In the genomic region with DNA sequence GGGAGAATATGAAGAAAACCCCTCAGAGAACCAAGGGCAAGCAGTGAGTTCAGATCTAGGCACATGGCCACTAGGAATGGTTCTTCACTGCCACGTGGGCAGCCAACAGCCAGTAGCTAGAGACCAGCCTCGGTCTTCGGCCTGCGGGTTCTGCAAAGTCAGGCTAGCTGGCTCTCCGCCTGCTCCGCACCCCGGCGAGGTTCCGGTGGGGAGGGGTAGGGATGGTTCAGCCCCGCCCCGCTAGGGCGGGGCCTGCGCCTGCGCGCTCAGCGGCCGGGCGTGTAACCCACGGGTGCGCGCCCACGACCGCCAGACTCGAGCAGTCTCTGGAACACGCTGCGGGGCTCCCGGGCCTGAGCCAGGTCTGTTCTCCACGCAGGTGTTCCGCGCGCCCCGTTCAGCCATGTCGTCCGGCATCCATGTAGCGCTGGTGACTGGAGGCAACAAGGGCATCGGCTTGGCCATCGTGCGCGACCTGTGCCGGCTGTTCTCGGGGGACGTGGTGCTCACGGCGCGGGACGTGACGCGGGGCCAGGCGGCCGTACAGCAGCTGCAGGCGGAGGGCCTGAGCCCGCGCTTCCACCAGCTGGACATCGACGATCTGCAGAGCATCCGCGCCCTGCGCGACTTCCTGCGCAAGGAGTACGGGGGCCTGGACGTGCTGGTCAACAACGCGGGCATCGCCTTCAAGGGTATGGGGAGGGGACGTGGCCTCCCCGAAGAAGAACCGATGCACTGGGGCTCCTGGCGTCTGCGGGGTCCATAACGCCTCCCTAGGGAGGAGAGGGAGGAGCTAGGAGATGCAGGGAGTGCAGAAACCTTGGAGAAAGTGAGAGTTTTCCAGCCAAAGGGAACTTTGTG, we compare ENCODE assay signal across 1 cellular context.
A peak's percentile ranks its signal among the peaks of the same experiment; 100 is the strongest.
TF ChIP-seq lines count a peak whose summit lies in the region.

A gene (plus strand): TSS at position 312 of the 861 bp plus-strand sequence. CDS start 92 bp downstream, at position 404.

TF ChIP-seq in GM12878, 131 proteins besides CTCF, POLR2A, EP300 and RAD21 (continued from another document and continues in another):
- TF ChIP-seq, protein P1, sequence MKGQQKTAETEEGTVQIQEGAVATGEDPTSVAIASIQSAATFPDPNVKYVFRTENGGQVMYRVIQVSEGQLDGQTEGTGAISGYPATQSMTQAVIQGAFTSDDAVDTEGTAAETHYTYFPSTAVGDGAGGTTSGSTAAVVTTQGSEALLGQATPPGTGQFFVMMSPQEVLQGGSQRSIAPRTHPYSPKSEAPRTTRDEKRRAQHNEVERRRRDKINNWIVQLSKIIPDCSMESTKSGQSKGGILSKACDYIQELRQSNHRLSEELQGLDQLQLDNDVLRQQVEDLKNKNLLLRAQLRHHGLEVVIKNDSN (IDR thresholded peaks at IDR 0.05; ENCODE audit: borderline replicate concordance, extremely low read length, insufficient read depth, low read depth, low read length): peak; percentile 93
- TF ChIP-seq, protein P2, sequence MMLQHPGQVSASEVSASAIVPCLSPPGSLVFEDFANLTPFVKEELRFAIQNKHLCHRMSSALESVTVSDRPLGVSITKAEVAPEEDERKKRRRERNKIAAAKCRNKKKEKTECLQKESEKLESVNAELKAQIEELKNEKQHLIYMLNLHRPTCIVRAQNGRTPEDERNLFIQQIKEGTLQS (IDR thresholded peaks at IDR 0.05; ENCODE audit: borderline replicate concordance, extremely low read depth, low read depth, low read length): peak; percentile 44; the same call in 1 of the 2 replicates
- TF ChIP-seq, protein P3, sequence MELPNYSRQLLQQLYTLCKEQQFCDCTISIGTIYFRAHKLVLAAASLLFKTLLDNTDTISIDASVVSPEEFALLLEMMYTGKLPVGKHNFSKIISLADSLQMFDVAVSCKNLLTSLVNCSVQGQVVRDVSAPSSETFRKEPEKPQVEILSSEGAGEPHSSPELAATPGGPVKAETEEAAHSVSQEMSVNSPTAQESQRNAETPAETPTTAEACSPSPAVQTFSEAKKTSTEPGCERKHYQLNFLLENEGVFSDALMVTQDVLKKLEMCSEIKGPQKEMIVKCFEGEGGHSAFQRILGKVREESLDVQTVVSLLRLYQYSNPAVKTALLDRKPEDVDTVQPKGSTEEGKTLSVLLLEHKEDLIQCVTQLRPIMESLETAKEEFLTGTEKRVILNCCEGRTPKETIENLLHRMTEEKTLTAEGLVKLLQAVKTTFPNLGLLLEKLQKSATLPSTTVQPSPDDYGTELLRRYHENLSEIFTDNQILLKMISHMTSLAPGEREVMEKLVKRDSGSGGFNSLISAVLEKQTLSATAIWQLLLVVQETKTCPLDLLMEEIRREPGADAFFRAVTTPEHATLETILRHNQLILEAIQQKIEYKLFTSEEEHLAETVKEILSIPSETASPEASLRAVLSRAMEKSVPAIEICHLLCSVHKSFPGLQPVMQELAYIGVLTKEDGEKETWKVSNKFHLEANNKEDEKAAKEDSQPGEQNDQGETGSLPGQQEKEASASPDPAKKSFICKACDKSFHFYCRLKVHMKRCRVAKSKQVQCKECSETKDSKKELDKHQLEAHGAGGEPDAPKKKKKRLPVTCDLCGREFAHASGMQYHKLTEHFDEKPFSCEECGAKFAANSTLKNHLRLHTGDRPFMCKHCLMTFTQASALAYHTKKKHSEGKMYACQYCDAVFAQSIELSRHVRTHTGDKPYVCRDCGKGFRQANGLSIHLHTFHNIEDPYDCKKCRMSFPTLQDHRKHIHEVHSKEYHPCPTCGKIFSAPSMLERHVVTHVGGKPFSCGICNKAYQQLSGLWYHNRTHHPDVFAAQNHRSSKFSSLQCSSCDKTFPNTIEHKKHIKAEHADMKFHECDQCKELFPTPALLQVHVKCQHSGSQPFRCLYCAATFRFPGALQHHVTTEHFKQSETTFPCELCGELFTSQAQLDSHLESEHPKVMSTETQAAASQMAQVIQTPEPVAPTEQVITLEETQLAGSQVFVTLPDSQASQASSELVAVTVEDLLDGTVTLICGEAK (IDR thresholded peaks at IDR 0.05; ENCODE audit: borderline replicate concordance): no peak
- TF ChIP-seq PML (IDR thresholded peaks at IDR 0.05; ENCODE audit: low read length) (no peak; the same call in 1 of the 2 replicates), CBX3 (IDR thresholded peaks at IDR 0.05; ENCODE audit: borderline replicate concordance, low read depth) (no peak), ASH2L (IDR thresholded peaks at IDR 0.05; ENCODE audit: borderline replicate concordance, low read depth) (no peak), SIX5 (IDR thresholded peaks at IDR 0.05; ENCODE audit: low read depth, low read length, severe bottlenecking) (no peak), BACH1 (IDR thresholded peaks at IDR 0.05; ENCODE audit: borderline replicate concordance) (peak; percentile 71; the same call in 1 of the 2 replicates), MTA2 (IDR thresholded peaks at IDR 0.05; ENCODE audit: low read depth) (no peak), FOXM1 (IDR thresholded peaks at IDR 0.05; ENCODE audit: low read depth, low read length) (no peak), JUNB (IDR thresholded peaks at IDR 0.05) (no peak), ZSCAN29 (IDR thresholded peaks at IDR 0.05) (no peak), HDAC6 (IDR thresholded peaks at IDR 0.05; ENCODE audit: unreplicated experiment) (peak; percentile 41), FOXK2 (IDR thresholded peaks at IDR 0.05) (no peak), IKZF1 (conservative IDR thresholded peaks at IDR 0.05) (no peak; the same call in 1 of the 2 replicates), SREBF1 (IDR thresholded peaks at IDR 0.05; ENCODE audit: low read length) (no peak), ZNF207 (IDR thresholded peaks at IDR 0.05; ENCODE audit: borderline replicate concordance) (no peak), CREM (IDR thresholded peaks at IDR 0.05; ENCODE audit: low read depth) (0 out of 2 replicates have a peak, but pooled peaks have one; percentile 31), POLR2AphosphoS5 (IDR thresholded peaks at IDR 0.05; ENCODE audit: low read length) (peak; percentile 73; the same call in 1 of the 2 replicates), ZNF384 (IDR thresholded peaks at IDR 0.05; ENCODE audit: borderline replicate concordance, low read depth, low read length) (no peak), SMC3 (IDR thresholded peaks at IDR 0.05; ENCODE audit: borderline replicate concordance, low read length) (no peak), NRF1 (conservative IDR thresholded peaks at IDR 0.05; ENCODE audit: low read depth, low read length) (peak; percentile 46), CBX5 (IDR thresholded peaks at IDR 0.05; ENCODE audit: low read depth) (0 out of 2 replicates have a peak, but pooled peaks have one; percentile 15), ZNF622 (IDR thresholded peaks at IDR 0.05) (no peak), YY1 (IDR thresholded peaks at IDR 0.05; ENCODE audit: low read depth, low read length) (0 out of 2 replicates have a peak, but pooled peaks have one; percentile 38), BCL11A (IDR thresholded peaks at IDR 0.05; ENCODE audit: low read depth, low read length) (no peak), JUND (IDR thresholded peaks at IDR 0.05; ENCODE audit: low read depth, low read length) (no peak), POLR2AphosphoS2 (IDR thresholded peaks at IDR 0.05; ENCODE audit: low read depth, low read length) (0 out of 2 replicates have a peak, but pooled peaks have one; percentile 59), KLF5 (IDR thresholded peaks at IDR 0.05; ENCODE audit: partially characterized antibody) (no peak)
- TF ChIP-seq, protein P4, sequence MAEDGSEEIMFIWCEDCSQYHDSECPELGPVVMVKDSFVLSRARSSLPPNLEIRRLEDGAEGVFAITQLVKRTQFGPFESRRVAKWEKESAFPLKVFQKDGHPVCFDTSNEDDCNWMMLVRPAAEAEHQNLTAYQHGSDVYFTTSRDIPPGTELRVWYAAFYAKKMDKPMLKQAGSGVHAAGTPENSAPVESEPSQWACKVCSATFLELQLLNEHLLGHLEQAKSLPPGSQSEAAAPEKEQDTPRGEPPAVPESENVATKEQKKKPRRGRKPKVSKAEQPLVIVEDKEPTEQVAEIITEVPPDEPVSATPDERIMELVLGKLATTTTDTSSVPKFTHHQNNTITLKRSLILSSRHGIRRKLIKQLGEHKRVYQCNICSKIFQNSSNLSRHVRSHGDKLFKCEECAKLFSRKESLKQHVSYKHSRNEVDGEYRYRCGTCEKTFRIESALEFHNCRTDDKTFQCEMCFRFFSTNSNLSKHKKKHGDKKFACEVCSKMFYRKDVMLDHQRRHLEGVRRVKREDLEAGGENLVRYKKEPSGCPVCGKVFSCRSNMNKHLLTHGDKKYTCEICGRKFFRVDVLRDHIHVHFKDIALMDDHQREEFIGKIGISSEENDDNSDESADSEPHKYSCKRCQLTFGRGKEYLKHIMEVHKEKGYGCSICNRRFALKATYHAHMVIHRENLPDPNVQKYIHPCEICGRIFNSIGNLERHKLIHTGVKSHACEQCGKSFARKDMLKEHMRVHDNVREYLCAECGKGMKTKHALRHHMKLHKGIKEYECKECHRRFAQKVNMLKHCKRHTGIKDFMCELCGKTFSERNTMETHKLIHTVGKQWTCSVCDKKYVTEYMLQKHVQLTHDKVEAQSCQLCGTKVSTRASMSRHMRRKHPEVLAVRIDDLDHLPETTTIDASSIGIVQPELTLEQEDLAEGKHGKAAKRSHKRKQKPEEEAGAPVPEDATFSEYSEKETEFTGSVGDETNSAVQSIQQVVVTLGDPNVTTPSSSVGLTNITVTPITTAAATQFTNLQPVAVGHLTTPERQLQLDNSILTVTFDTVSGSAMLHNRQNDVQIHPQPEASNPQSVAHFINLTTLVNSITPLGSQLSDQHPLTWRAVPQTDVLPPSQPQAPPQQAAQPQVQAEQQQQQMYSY (CRISPR knock-in tag; IDR thresholded peaks at IDR 0.05): no peak
- TF ChIP-seq, protein P5, sequence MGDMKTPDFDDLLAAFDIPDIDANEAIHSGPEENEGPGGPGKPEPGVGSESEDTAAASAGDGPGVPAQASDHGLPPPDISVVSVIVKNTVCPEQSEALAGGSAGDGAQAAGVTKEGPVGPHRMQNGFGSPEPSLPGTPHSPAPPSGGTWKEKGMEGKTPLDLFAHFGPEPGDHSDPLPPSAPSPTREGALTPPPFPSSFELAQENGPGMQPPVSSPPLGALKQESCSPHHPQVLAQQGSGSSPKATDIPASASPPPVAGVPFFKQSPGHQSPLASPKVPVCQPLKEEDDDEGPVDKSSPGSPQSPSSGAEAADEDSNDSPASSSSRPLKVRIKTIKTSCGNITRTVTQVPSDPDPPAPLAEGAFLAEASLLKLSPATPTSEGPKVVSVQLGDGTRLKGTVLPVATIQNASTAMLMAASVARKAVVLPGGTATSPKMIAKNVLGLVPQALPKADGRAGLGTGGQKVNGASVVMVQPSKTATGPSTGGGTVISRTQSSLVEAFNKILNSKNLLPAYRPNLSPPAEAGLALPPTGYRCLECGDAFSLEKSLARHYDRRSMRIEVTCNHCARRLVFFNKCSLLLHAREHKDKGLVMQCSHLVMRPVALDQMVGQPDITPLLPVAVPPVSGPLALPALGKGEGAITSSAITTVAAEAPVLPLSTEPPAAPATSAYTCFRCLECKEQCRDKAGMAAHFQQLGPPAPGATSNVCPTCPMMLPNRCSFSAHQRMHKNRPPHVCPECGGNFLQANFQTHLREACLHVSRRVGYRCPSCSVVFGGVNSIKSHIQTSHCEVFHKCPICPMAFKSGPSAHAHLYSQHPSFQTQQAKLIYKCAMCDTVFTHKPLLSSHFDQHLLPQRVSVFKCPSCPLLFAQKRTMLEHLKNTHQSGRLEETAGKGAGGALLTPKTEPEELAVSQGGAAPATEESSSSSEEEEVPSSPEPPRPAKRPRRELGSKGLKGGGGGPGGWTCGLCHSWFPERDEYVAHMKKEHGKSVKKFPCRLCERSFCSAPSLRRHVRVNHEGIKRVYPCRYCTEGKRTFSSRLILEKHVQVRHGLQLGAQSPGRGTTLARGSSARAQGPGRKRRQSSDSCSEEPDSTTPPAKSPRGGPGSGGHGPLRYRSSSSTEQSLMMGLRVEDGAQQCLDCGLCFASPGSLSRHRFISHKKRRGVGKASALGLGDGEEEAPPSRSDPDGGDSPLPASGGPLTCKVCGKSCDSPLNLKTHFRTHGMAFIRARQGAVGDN (IDR thresholded peaks at IDR 0.05): peak; percentile 90
- TF ChIP-seq, protein P6, sequence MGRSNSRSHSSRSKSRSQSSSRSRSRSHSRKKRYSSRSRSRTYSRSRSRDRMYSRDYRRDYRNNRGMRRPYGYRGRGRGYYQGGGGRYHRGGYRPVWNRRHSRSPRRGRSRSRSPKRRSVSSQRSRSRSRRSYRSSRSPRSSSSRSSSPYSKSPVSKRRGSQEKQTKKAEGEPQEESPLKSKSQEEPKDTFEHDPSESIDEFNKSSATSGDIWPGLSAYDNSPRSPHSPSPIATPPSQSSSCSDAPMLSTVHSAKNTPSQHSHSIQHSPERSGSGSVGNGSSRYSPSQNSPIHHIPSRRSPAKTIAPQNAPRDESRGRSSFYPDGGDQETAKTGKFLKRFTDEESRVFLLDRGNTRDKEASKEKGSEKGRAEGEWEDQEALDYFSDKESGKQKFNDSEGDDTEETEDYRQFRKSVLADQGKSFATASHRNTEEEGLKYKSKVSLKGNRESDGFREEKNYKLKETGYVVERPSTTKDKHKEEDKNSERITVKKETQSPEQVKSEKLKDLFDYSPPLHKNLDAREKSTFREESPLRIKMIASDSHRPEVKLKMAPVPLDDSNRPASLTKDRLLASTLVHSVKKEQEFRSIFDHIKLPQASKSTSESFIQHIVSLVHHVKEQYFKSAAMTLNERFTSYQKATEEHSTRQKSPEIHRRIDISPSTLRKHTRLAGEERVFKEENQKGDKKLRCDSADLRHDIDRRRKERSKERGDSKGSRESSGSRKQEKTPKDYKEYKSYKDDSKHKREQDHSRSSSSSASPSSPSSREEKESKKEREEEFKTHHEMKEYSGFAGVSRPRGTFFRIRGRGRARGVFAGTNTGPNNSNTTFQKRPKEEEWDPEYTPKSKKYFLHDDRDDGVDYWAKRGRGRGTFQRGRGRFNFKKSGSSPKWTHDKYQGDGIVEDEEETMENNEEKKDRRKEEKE (IDR thresholded peaks at IDR 0.05): no peak
- TF ChIP-seq, protein P7, sequence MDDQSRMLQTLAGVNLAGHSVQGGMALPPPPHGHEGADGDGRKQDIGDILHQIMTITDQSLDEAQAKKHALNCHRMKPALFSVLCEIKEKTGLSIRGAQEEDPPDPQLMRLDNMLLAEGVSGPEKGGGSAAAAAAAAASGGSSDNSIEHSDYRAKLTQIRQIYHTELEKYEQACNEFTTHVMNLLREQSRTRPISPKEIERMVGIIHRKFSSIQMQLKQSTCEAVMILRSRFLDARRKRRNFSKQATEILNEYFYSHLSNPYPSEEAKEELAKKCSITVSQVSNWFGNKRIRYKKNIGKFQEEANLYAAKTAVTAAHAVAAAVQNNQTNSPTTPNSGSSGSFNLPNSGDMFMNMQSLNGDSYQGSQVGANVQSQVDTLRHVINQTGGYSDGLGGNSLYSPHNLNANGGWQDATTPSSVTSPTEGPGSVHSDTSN (IDR thresholded peaks at IDR 0.05; ENCODE audit: insufficient replicate concordance, low read depth, low read length): no peak
- TF ChIP-seq, protein P8, sequence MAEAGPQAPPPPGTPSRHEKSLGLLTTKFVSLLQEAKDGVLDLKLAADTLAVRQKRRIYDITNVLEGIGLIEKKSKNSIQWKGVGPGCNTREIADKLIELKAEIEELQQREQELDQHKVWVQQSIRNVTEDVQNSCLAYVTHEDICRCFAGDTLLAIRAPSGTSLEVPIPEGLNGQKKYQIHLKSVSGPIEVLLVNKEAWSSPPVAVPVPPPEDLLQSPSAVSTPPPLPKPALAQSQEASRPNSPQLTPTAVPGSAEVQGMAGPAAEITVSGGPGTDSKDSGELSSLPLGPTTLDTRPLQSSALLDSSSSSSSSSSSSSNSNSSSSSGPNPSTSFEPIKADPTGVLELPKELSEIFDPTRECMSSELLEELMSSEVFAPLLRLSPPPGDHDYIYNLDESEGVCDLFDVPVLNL (IDR thresholded peaks at IDR 0.05; ENCODE audit: low read depth, low read length): no peak
